ENCODE assay signal across 1 cellular context in the genomic region with DNA sequence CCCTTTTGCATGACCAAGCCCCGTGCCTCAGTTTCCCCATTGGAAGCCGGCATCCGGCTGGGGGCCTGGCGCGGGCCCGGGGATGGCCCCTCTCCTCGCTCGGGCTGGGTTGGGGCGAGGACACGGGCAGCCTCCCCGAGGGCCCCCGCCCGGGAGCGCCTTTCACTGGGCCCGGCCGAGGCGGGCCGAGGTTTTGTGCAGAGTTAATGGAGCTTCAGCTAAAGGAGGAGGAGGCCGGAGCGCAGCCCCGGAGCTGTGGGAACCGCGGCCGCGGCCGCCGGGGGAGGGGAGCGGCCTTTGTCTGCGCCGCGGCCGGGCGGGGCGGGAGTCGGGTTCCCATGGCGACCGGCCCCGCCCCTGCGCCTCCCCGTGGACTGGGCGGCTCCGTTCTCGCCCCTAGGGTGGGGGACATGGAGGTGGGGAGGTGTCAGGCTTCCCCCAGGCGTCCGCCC.
TF ChIP-seq lines count a peak whose summit lies in the region.

No MANE protein-coding gene starts in this region.

TF ChIP-seq in K562, 482 proteins besides CTCF, POLR2A, EP300 and RAD21 (continued from another document and continues in another):
- TF ChIP-seq, protein P1, sequence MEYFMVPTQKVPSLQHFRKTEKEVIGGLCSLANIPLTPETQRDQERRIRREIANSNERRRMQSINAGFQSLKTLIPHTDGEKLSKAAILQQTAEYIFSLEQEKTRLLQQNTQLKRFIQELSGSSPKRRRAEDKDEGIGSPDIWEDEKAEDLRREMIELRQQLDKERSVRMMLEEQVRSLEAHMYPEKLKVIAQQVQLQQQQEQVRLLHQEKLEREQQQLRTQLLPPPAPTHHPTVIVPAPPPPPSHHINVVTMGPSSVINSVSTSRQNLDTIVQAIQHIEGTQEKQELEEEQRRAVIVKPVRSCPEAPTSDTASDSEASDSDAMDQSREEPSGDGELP (CRISPR knock-in tag; IDR thresholded peaks at IDR 0.05; ENCODE audit: borderline replicate concordance) = no peak
- TF ChIP-seq ATF7 (IDR thresholded peaks at IDR 0.05) = no peak
- TF ChIP-seq GTF2A2 (tag; IDR thresholded peaks at IDR 0.05) = no peak
- TF ChIP-seq CHD1 (IDR thresholded peaks at IDR 0.05; ENCODE audit: low read length) = no peak
- no peak for TF ChIP-seq ZNF239 (CRISPR knock-in tag; IDR thresholded peaks at IDR 0.05)
- no peak for TF ChIP-seq SMAD3 (CRISPR knock-in tag; conservative IDR thresholded peaks at IDR 0.05)
- no peak for TF ChIP-seq ELK1 (CRISPR knock-in tag; IDR thresholded peaks at IDR 0.05)
- TF ChIP-seq, protein P2, sequence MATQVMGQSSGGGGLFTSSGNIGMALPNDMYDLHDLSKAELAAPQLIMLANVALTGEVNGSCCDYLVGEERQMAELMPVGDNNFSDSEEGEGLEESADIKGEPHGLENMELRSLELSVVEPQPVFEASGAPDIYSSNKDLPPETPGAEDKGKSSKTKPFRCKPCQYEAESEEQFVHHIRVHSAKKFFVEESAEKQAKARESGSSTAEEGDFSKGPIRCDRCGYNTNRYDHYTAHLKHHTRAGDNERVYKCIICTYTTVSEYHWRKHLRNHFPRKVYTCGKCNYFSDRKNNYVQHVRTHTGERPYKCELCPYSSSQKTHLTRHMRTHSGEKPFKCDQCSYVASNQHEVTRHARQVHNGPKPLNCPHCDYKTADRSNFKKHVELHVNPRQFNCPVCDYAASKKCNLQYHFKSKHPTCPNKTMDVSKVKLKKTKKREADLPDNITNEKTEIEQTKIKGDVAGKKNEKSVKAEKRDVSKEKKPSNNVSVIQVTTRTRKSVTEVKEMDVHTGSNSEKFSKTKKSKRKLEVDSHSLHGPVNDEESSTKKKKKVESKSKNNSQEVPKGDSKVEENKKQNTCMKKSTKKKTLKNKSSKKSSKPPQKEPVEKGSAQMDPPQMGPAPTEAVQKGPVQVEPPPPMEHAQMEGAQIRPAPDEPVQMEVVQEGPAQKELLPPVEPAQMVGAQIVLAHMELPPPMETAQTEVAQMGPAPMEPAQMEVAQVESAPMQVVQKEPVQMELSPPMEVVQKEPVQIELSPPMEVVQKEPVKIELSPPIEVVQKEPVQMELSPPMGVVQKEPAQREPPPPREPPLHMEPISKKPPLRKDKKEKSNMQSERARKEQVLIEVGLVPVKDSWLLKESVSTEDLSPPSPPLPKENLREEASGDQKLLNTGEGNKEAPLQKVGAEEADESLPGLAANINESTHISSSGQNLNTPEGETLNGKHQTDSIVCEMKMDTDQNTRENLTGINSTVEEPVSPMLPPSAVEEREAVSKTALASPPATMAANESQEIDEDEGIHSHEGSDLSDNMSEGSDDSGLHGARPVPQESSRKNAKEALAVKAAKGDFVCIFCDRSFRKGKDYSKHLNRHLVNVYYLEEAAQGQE (CRISPR knock-in tag; IDR thresholded peaks at IDR 0.05; ENCODE audit: low read depth) = peak; percentile 51; the same call in 1 of the 2 replicates
- TF ChIP-seq CXXC5 (CRISPR knock-in tag; IDR thresholded peaks at IDR 0.05) = peak; percentile 82
- TF ChIP-seq ZSCAN29 (IDR thresholded peaks at IDR 0.05) = no peak
- no peak for TF ChIP-seq ZNF444 (CRISPR knock-in tag; IDR thresholded peaks at IDR 0.05)
- TF ChIP-seq DMBX1 (CRISPR knock-in tag; IDR thresholded peaks at IDR 0.05; ENCODE audit: borderline replicate concordance) = no peak
- TF ChIP-seq ZNF586 (CRISPR knock-in tag; conservative IDR thresholded peaks at IDR 0.05) = no peak
- TF ChIP-seq CTCFL (IDR thresholded peaks at IDR 0.05; ENCODE audit: borderline replicate concordance, insufficient read depth, low read depth, low read length, poor library complexity, severe bottlenecking) = peak; percentile 60
- peak; percentile 46; the same call in 1 of the 2 replicates for TF ChIP-seq RB1 (IDR thresholded peaks at IDR 0.05; ENCODE audit: low read depth)
- peak; percentile 75 for TF ChIP-seq RFX1 (IDR thresholded peaks at IDR 0.05)
- no peak for TF ChIP-seq ZNF311 (CRISPR knock-in tag; IDR thresholded peaks at IDR 0.05)
- peak; percentile 24 for TF ChIP-seq HMGN3 (IDR thresholded peaks at IDR 0.05; ENCODE audit: borderline replicate concordance, extremely low read depth, insufficient read length, low read depth, low read length)
- no peak for TF ChIP-seq ZBTB11 (CRISPR knock-in tag; IDR thresholded peaks at IDR 0.05)
- TF ChIP-seq MXD1 (CRISPR knock-in tag; IDR thresholded peaks at IDR 0.05; ENCODE audit: borderline replicate concordance, poor library complexity, severe bottlenecking) = no peak
- TF ChIP-seq KDM1A (IDR thresholded peaks at IDR 0.05) = no peak
- peak; percentile 77 for TF ChIP-seq BMI1 (IDR thresholded peaks at IDR 0.05; ENCODE audit: low read length)
- no peak for TF ChIP-seq ZNF507 (tag; conservative IDR thresholded peaks at IDR 0.05)
- no peak for TF ChIP-seq RFX5 (IDR thresholded peaks at IDR 0.05; ENCODE audit: low read depth, low read length)
- TF ChIP-seq KLF10 (CRISPR knock-in tag; IDR thresholded peaks at IDR 0.05) = no peak
- TF ChIP-seq ZC3H11A (IDR thresholded peaks at IDR 0.05; ENCODE audit: low read depth, low read length) = no peak
- no peak for TF ChIP-seq MTA1 (IDR thresholded peaks at IDR 0.05; ENCODE audit: borderline replicate concordance)
- no peak for TF ChIP-seq TFAM (CRISPR knock-in tag; conservative IDR thresholded peaks at IDR 0.05)
- TF ChIP-seq TRIM28 (IDR thresholded peaks at IDR 0.05) = no peak
- TF ChIP-seq POLR2G (IDR thresholded peaks at IDR 0.05; ENCODE audit: low read depth, low read length) = 0 out of 2 replicates have a peak, but pooled peaks have one; percentile 39
- TF ChIP-seq, protein P3, sequence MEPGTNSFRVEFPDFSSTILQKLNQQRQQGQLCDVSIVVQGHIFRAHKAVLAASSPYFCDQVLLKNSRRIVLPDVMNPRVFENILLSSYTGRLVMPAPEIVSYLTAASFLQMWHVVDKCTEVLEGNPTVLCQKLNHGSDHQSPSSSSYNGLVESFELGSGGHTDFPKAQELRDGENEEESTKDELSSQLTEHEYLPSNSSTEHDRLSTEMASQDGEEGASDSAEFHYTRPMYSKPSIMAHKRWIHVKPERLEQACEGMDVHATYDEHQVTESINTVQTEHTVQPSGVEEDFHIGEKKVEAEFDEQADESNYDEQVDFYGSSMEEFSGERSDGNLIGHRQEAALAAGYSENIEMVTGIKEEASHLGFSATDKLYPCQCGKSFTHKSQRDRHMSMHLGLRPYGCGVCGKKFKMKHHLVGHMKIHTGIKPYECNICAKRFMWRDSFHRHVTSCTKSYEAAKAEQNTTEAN (CRISPR knock-in tag; IDR thresholded peaks at IDR 0.05) = no peak
- TF ChIP-seq SREBF1 (IDR thresholded peaks at IDR 0.05; ENCODE audit: borderline replicate concordance, low read depth, low read length) = no peak
- TF ChIP-seq CHCHD3 (CRISPR knock-in tag; IDR thresholded peaks at IDR 0.05) = no peak
- no peak for TF ChIP-seq ZNF707 (CRISPR knock-in tag; conservative IDR thresholded peaks at IDR 0.05)
- TF ChIP-seq MXI1 (IDR thresholded peaks at IDR 0.05; ENCODE audit: low read depth, low read length) = peak; percentile 81
- TF ChIP-seq CTBP1 (IDR thresholded peaks at IDR 0.05; ENCODE audit: borderline replicate concordance) = peak; percentile 63
- TF ChIP-seq HNRNPK (IDR thresholded peaks at IDR 0.05; ENCODE audit: low read depth, low read length, poor library complexity, severe bottlenecking) = no peak
- no peak for TF ChIP-seq HIVEP1 (CRISPR knock-in tag; IDR thresholded peaks at IDR 0.05)
- peak; percentile 87 for TF ChIP-seq KLF13 (tag; IDR thresholded peaks at IDR 0.05; ENCODE audit: borderline replicate concordance, low read depth)
- TF ChIP-seq SFPQ (IDR thresholded peaks at IDR 0.05; ENCODE audit: low read depth, low read length) = no peak
- TF ChIP-seq CCNT2 (IDR thresholded peaks at IDR 0.05; ENCODE audit: borderline replicate concordance, extremely low read depth, insufficient read length, low read depth, low read length) = no peak
- no peak for TF ChIP-seq SNRNP70 (optimal IDR thresholded peaks at IDR 0.05; ENCODE audit: low read depth, low read length)
- TF ChIP-seq HNRNPL (IDR thresholded peaks at IDR 0.05; ENCODE audit: low read depth, low read length) = no peak
- TF ChIP-seq, protein P4, sequence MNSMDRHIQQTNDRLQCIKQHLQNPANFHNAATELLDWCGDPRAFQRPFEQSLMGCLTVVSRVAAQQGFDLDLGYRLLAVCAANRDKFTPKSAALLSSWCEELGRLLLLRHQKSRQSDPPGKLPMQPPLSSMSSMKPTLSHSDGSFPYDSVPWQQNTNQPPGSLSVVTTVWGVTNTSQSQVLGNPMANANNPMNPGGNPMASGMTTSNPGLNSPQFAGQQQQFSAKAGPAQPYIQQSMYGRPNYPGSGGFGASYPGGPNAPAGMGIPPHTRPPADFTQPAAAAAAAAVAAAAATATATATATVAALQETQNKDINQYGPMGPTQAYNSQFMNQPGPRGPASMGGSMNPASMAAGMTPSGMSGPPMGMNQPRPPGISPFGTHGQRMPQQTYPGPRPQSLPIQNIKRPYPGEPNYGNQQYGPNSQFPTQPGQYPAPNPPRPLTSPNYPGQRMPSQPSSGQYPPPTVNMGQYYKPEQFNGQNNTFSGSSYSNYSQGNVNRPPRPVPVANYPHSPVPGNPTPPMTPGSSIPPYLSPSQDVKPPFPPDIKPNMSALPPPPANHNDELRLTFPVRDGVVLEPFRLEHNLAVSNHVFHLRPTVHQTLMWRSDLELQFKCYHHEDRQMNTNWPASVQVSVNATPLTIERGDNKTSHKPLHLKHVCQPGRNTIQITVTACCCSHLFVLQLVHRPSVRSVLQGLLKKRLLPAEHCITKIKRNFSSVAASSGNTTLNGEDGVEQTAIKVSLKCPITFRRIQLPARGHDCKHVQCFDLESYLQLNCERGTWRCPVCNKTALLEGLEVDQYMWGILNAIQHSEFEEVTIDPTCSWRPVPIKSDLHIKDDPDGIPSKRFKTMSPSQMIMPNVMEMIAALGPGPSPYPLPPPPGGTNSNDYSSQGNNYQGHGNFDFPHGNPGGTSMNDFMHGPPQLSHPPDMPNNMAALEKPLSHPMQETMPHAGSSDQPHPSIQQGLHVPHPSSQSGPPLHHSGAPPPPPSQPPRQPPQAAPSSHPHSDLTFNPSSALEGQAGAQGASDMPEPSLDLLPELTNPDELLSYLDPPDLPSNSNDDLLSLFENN (IDR thresholded peaks at IDR 0.05; ENCODE audit: low read depth in 2 of 2, low read length in 2 of 2) = no peak
- no peak for TF ChIP-seq BCOR (IDR thresholded peaks at IDR 0.05)
- no peak for TF ChIP-seq CBX8 (IDR thresholded peaks at IDR 0.05; ENCODE audit: borderline replicate concordance, extremely low read depth, low read depth, low read length, poor library complexity, severe bottlenecking)
